Comparison of ENCODE assay signal across 28 cellular contexts in genomic region chr6:69338431-69339162, GRCh38.
"Had no signal": no experiment of that assay in that cellular context is flagged by ENCODE, and none has a peak within 500 bp of the region (broad histone marks: within the 10 kb centered on the region; RNA-seq: fewer than 3 reads in every experiment).

No MANE protein-coding gene starts in this region.

- H3K27me3 Mint-ChIP-seq: stimulated activated memory B cell treated with anti-CD40 and anti-IgM and Interleukin-4, amounts not matched to agents 10 μg/mL and 1 μg/mL and 100 μg/mL, for 72 hours; stimulated activated naive B cell treated with anti-CD40 and anti-IgM and Interleukin-4, amounts not matched to agents 10 μg/mL and 1 μg/mL and 100 μg/mL, for 72 hours; stimulated activated naive CD8-positive, alpha-beta T cell treated with anti-CD3 and anti-CD28 coated beads, Interleukin-15, amount 100 ng/mL, for 72 hours; stimulated activated naive CD8-positive, alpha-beta T cell treated with anti-CD3 and anti-CD28 coated beads, Interleukin-15, Interleukin-2, amounts not matched to agents 100 ng/mL and 50 ng/mL, for 24 hours; type B pancreatic cell had no signal

- H3K4me3 ChIP-seq: stomach, suprapubic skin, testis, thoracic aorta, thyroid gland, tibial artery, tibial nerve, transverse colon, upper lobe of left lung, upper lobe of right lung, uterus, vagina had no signal

- H3K27me3 ChIP-seq: stomach, suprapubic skin, testis, thyroid gland, tibial artery, tibial nerve, transverse colon, upper lobe of left lung, upper lobe of right lung, uterus, vagina had no signal

- H3K4me3 Mint-ChIP-seq: stimulated activated effector memory CD8-positive, alpha-beta T cell treated with anti-CD3 and anti-CD28 coated beads, Interleukin-12 subunit alpha, Interleukin-12 subunit beta, amount 100 ng/mL, for 72 hours; stimulated activated memory B cell treated with anti-CD40 and anti-IgM and Interleukin-4, amounts not matched to agents 10 μg/mL and 1 μg/mL and 100 μg/mL, for 72 hours; stimulated activated naive B cell treated with anti-CD40 and anti-IgM and Interleukin-4, amounts not matched to agents 10 μg/mL and 1 μg/mL and 100 μg/mL, for 72 hours; stimulated activated naive CD8-positive, alpha-beta T cell treated with anti-CD3 and anti-CD28 coated beads, Interleukin-15, amount 100 ng/mL, for 72 hours; stimulated activated naive CD8-positive, alpha-beta T cell treated with anti-CD3 and anti-CD28 coated beads, Interleukin-15, Interleukin-2, amounts not matched to agents 100 ng/mL and 50 ng/mL, for 24 hours; type B pancreatic cell had no signal

- DNase-seq: stimulated activated CD4-positive, alpha-beta T cell treated with anti-CD3 and anti-CD28 coated beads, Interleukin-2, amount 100 ng/mL, for 48 hours; stimulated activated CD4-positive, alpha-beta T cell treated with anti-CD3 and anti-CD28 coated beads, Interleukin-4, amount 100 ng/mL, for 1 hour; stimulated activated CD4-positive, alpha-beta T cell treated with anti-CD3 and anti-CD28 coated beads, Interleukin-4, amount 100 ng/mL, for 24 hours; stimulated activated CD4-positive, alpha-beta T cell treated with anti-CD3 and anti-CD28 coated beads, Interleukin-4, amount 100 ng/mL, for 4 hours; stimulated activated CD8-positive, alpha-beta memory T cell treated with anti-CD3 and anti-CD28 coated beads, Interleukin-4, amount 100 ng/mL, for 48 hours; stimulated activated naive B cell treated with anti-CD40 and anti-IgM and Interleukin-4, amounts not matched to agents 10 μg/mL and 1 μg/mL and 100 μg/mL, for 72 hours; stimulated activated naive CD4-positive, alpha-beta T cell; stimulated activated naive CD4-positive, alpha-beta T cell treated with Interleukin-2 at 50 U/mL for 16 hours; stimulated activated naive CD8-positive, alpha-beta T cell treated with anti-CD3 and anti-CD28 coated beads, Interleukin-15, amount 100 ng/mL, for 72 hours; stimulated activated naive CD8-positive, alpha-beta T cell treated with anti-CD3 and anti-CD28 coated beads, Interleukin-15, Interleukin-2, amounts not matched to agents 100 U/mL and 50 U/mL, for 24 hours; stomach; substantia nigra; testis; thyroid gland; tibial artery; transverse colon; trophoblast cell; upper lobe of left lung; upper lobe of right lung; uterus had no signal

- H3K4me1 ChIP-seq: stomach, suprapubic skin, testis, thyroid gland, tibial artery, tibial nerve, transverse colon, upper lobe of left lung, upper lobe of right lung, uterus, vagina had no signal

- H3K4me1 Mint-ChIP-seq: stimulated activated effector memory CD8-positive, alpha-beta T cell treated with anti-CD3 and anti-CD28 coated beads, Interleukin-12 subunit alpha, Interleukin-12 subunit beta, amount 100 ng/mL, for 72 hours; stimulated activated memory B cell treated with anti-CD40 and anti-IgM and Interleukin-4, amounts not matched to agents 10 μg/mL and 1 μg/mL and 100 μg/mL, for 72 hours; stimulated activated naive B cell treated with anti-CD40 and anti-IgM and Interleukin-4, amounts not matched to agents 10 μg/mL and 1 μg/mL and 100 μg/mL, for 72 hours; stimulated activated naive CD8-positive, alpha-beta T cell treated with anti-CD3 and anti-CD28 coated beads, Interleukin-15, amount 100 ng/mL, for 72 hours had no signal

- H3K27ac ChIP-seq: stomach, suprapubic skin, testis, thoracic aorta, thyroid gland, tibial artery, tibial nerve, transverse colon, upper lobe of left lung, upper lobe of right lung, uterus, vagina had no signal

- H3K36me3 Mint-ChIP-seq: stimulated activated effector memory CD8-positive, alpha-beta T cell treated with anti-CD3 and anti-CD28 coated beads, Interleukin-12 subunit alpha, Interleukin-12 subunit beta, amount 100 ng/mL, for 72 hours; stimulated activated memory B cell treated with anti-CD40 and anti-IgM and Interleukin-4, amounts not matched to agents 10 μg/mL and 1 μg/mL and 100 μg/mL, for 72 hours; stimulated activated naive B cell treated with anti-CD40 and anti-IgM and Interleukin-4, amounts not matched to agents 10 μg/mL and 1 μg/mL and 100 μg/mL, for 72 hours; type B pancreatic cell had no signal

- H3K27ac Mint-ChIP-seq: stimulated activated effector memory CD8-positive, alpha-beta T cell treated with anti-CD3 and anti-CD28 coated beads, Interleukin-12 subunit alpha, Interleukin-12 subunit beta, amount 100 ng/mL, for 72 hours; stimulated activated memory B cell treated with anti-CD40 and anti-IgM and Interleukin-4, amounts not matched to agents 10 μg/mL and 1 μg/mL and 100 μg/mL, for 72 hours; stimulated activated naive B cell treated with anti-CD40 and anti-IgM and Interleukin-4, amounts not matched to agents 10 μg/mL and 1 μg/mL and 100 μg/mL, for 72 hours; stimulated activated naive CD8-positive, alpha-beta T cell treated with anti-CD3 and anti-CD28 coated beads, Interleukin-15, amount 100 ng/mL, for 72 hours; stimulated activated naive CD8-positive, alpha-beta T cell treated with anti-CD3 and anti-CD28 coated beads, Interleukin-15, Interleukin-2, amounts not matched to agents 100 ng/mL and 50 ng/mL, for 24 hours; type B pancreatic cell had no signal

- H3K9me3 ChIP-seq: stomach, suprapubic skin, testis, thoracic aorta, thyroid gland, tibial artery, tibial nerve, transverse colon, upper lobe of left lung, upper lobe of right lung, uterus, vagina had no signal

- H3K9me3 Mint-ChIP-seq: stimulated activated effector memory CD8-positive, alpha-beta T cell treated with anti-CD3 and anti-CD28 coated beads, Interleukin-12 subunit alpha, Interleukin-12 subunit beta, amount 100 ng/mL, for 72 hours; stimulated activated memory B cell treated with anti-CD40 and anti-IgM and Interleukin-4, amounts not matched to agents 10 μg/mL and 1 μg/mL and 100 μg/mL, for 72 hours; stimulated activated naive B cell treated with anti-CD40 and anti-IgM and Interleukin-4, amounts not matched to agents 10 μg/mL and 1 μg/mL and 100 μg/mL, for 72 hours; stimulated activated naive CD8-positive, alpha-beta T cell treated with anti-CD3 and anti-CD28 coated beads, Interleukin-15, amount 100 ng/mL, for 72 hours; type B pancreatic cell had no signal

- ATAC-seq: stimulated activated effector memory CD8-positive, alpha-beta T cell treated with anti-CD3 and anti-CD28 coated beads, Interleukin-12 subunit alpha, Interleukin-12 subunit beta, amount 100 ng/mL, for 72 hours; stimulated activated memory B cell treated with anti-CD40 and anti-IgM and Interleukin-4, amounts not matched to agents 10 μg/mL and 1 μg/mL and 100 μg/mL, for 72 hours; stimulated activated naive B cell treated with anti-CD40 and anti-IgM and Interleukin-4, amounts not matched to agents 10 μg/mL and 1 μg/mL and 100 μg/mL, for 72 hours; stimulated activated naive CD8-positive, alpha-beta T cell treated with anti-CD3 and anti-CD28 coated beads, Interleukin-15, amount 100 ng/mL, for 72 hours; stimulated activated naive CD8-positive, alpha-beta T cell treated with anti-CD3 and anti-CD28 coated beads, Interleukin-15, Interleukin-2, amounts not matched to agents 100 U/mL and 50 U/mL, for 24 hours; upper lobe of right lung had no signal

- H3K36me3 ChIP-seq: stomach, suprapubic skin, thoracic aorta, thyroid gland, tibial artery, tibial nerve, transverse colon, upper lobe of left lung, upper lobe of right lung, uterus, vagina had no signal
